ENCODE assay signal across 10 cellular contexts in the genomic region with DNA sequence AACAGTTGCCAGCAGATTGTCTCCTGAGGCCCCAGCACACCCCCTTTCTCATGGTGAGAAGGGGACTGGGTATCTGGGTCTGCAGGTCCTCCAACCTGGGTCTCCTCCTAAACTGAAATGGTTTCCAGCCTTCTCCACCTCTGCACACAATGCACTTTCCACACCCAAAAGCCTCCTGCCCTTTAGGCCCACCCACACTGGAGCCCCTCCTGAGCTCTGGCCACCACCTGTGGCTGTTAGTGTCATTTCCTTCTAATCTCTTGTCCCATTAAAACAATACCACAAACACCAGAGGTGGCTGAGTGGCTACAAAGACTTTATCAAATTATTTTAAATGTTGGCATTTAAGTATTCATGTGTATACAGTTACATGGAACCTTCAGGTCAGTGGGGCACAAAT. TPM values are rescaled to one million over a fixed set of nuclear protein-coding genes. Genes with fewer than 3 reads are reported as not detected.
DNase-seq lines count a peak whose midpoint lies in the region; ATAC-seq and TF ChIP-seq lines count a peak whose summit lies in the region.
"Had no signal": no experiment of that assay in that cellular context is flagged by ENCODE, and none has a peak within 500 bp of the region (broad histone marks: within the 10 kb centered on the region; RNA-seq: fewer than 3 reads in every experiment).

No MANE protein-coding gene starts in this region.

- peak overlapping the region; percentile 89 for H3K27ac ChIP-seq in thymus (ENCODE audit: low read depth)

- H3K4me3 ChIP-seq in adipocyte (ENCODE audit: low read length) (peak overlapping the region; percentile 40), thymus (ENCODE audit: low read length) (peak overlapping the region; percentile 8)

- no peak overlapping the region for H3K4me3 Mint-ChIP-seq in activated T-cell treated with anti-CD3 and anti-CD28 coated beads, Interleukin-2, amount 50 U/mL, for 24 hours
- no peak overlapping the region for H3K4me3 Mint-ChIP-seq in activated T-cell treated with anti-CD3 and anti-CD28 coated beads, Interleukin-2, amount 50 U/mL, for 4 hours
- no peak overlapping the region for H3K4me3 Mint-ChIP-seq in mesothelial cell of epicardium

- peaks cover 20% of the 10 kb centered on the region for H3K4me1 Mint-ChIP-seq in activated T-cell treated with anti-CD3 and anti-CD28 coated beads, Interleukin-2, amount 50 U/mL, for 24 hours (ENCODE audit: low read depth)
- peaks cover 24% of the 10 kb centered on the region for H3K4me1 Mint-ChIP-seq in activated T-cell treated with anti-CD3 and anti-CD28 coated beads, Interleukin-2, amount 50 U/mL, for 4 hours (ENCODE audit: low read depth)
- peaks cover 19% of the 10 kb centered on the region for H3K4me1 Mint-ChIP-seq in mesothelial cell of epicardium

- TF ChIP-seq CTCF in mesothelial cell of epicardium (IDR thresholded peaks at IDR 0.05; ENCODE audit: unreplicated experiment) = no peak

- H3K27me3 ChIP-seq in adipocyte (replicated peaks; ENCODE audit: control insufficient read depth, insufficient read depth, low read length) (no peaks in the 10 kb centered on the region), thymus (ENCODE audit: control insufficient read depth, insufficient read depth) (no peaks in the 10 kb centered on the region)

- H3K9me3 ChIP-seq in adipocyte (ENCODE audit: control insufficient read depth, low read length) = no peaks in the 10 kb centered on the region
- no peaks in the 10 kb centered on the region for H3K9me3 ChIP-seq in thymus (ENCODE audit: control insufficient read depth)

- H3K4me1 ChIP-seq in adipocyte (ENCODE audit: control insufficient read depth, insufficient read depth, low read length) = peaks cover 73% of the 10 kb centered on the region
- H3K4me1 ChIP-seq in thymus (ENCODE audit: control insufficient read depth, insufficient read depth, low read length) = peaks cover 22% of the 10 kb centered on the region

- peak overlapping the region; percentile 85 for H3K27ac Mint-ChIP-seq in activated T-cell treated with anti-CD3 and anti-CD28 coated beads, Interleukin-2, amount 50 U/mL, for 24 hours
- peak overlapping the region; percentile 58 for H3K27ac Mint-ChIP-seq in mesothelial cell of epicardium

- H3K36me3 ChIP-seq in adipocyte (ENCODE audit: control insufficient read depth, insufficient read depth, low read length, severe bottlenecking) = peaks cover 22% of the 10 kb centered on the region
- H3K36me3 ChIP-seq in thymus (ENCODE audit: control insufficient read depth, insufficient read depth) = peaks cover 29% of the 10 kb centered on the region

- ATAC-seq in activated T-cell treated with anti-CD3 and anti-CD28 coated beads, Interleukin-2, amount 50 U/mL, for 4 hours = no peak

- no peaks in the 10 kb centered on the region for H3K27me3 Mint-ChIP-seq in activated T-cell treated with anti-CD3 and anti-CD28 coated beads, Interleukin-2, amount 50 U/mL, for 24 hours
- H3K27me3 Mint-ChIP-seq in activated T-cell treated with anti-CD3 and anti-CD28 coated beads, Interleukin-2, amount 50 U/mL, for 4 hours (ENCODE audit: low read depth) = no peaks in the 10 kb centered on the region
- H3K27me3 Mint-ChIP-seq in mesothelial cell of epicardium (ENCODE audit: low read depth) = no peaks in the 10 kb centered on the region

- DNase-seq in activated T-cell treated with anti-CD3 and anti-CD28 coated beads, Interleukin-2, amount 50 U/mL, for 24 hours = no peak
- no peak for DNase-seq in activated T-cell treated with anti-CD3 and anti-CD28 coated beads, Interleukin-2, amount 50 U/mL, for 4 hours
- no peak for DNase-seq in adipocyte (ENCODE audit: low read depth)
- no peak for DNase-seq in mesothelial cell of epicardium (ENCODE audit: low spot score in 2 of 2, unreplicated experiment in 2 of 2)
- no peak for DNase-seq in NCI-H510A treated with DMSO at 0.1 percent for 48 hours (lab: John Stamatoyannopoulos, UW)
- DNase-seq in ecto neural progenitor cell (ENCODE audit: low spot score) = no peak
- DNase-seq in SKM-1 treated with dmso at 0.1 percent for 144 hours (lab: John Stamatoyannopoulos, UW; ENCODE audit: unreplicated experiment) = no peak
- DNase-seq: retina had no signal

- H3K9me3 Mint-ChIP-seq in activated T-cell treated with anti-CD3 and anti-CD28 coated beads, Interleukin-2, amount 50 U/mL, for 24 hours = no peaks in the 10 kb centered on the region
- H3K9me3 Mint-ChIP-seq in activated T-cell treated with anti-CD3 and anti-CD28 coated beads, Interleukin-2, amount 50 U/mL, for 4 hours = no peaks in the 10 kb centered on the region
- no peaks in the 10 kb centered on the region for H3K9me3 Mint-ChIP-seq in mesothelial cell of epicardium

- H3K9ac ChIP-seq in adipocyte (ENCODE audit: low read length) = peak overlapping the region; percentile 76

- H3K36me3 Mint-ChIP-seq in activated T-cell treated with anti-CD3 and anti-CD28 coated beads, Interleukin-2, amount 50 U/mL, for 24 hours (ENCODE audit: low read depth) = peaks cover 35% of the 10 kb centered on the region
- peaks cover 14% of the 10 kb centered on the region for H3K36me3 Mint-ChIP-seq in activated T-cell treated with anti-CD3 and anti-CD28 coated beads, Interleukin-2, amount 50 U/mL, for 4 hours (ENCODE audit: insufficient read depth)
- H3K36me3 Mint-ChIP-seq in mesothelial cell of epicardium = peaks cover 15% of the 10 kb centered on the region

RNA-seq across cellular contexts. Expression of gene GPR3, which starts 11.5 kb away (rescaled TPM):
- total RNA-seq in activated T-cell treated with anti-CD3 and anti-CD28 coated beads, Interleukin-2, amount 50 U/mL, for 4 hours = 1 to 10 TPM; 2.7 to 4.9 (median 3.4) TPM
- 1.7 to 2.3 TPM (median 1.7 TPM) in 3 replicates for total RNA-seq in mesothelial cell of epicardium
- 0.37 TPM for polyA plus RNA-seq in thymus

RNA-seq across cellular contexts. Expression of gene CD164L2, which starts 20.8 kb away (rescaled TPM):
- not detected for total RNA-seq in activated T-cell treated with anti-CD3 and anti-CD28 coated beads, Interleukin-2, amount 50 U/mL, for 4 hours
- 0.45 to 1.3 TPM (median 0.61 TPM) in 3 replicates for total RNA-seq in mesothelial cell of epicardium
- 2.4 TPM for polyA plus RNA-seq in thymus
- total RNA-seq: aorta had no signal
- polyA plus RNA-seq: aorta had no signal

RNA-seq across cellular contexts. Expression of gene FCN3, which starts 29.3 kb away (rescaled TPM):
- under 1 TPM in 2 of 3 donors, not detected in 1; 0.33 to 0.34 TPM for total RNA-seq in activated T-cell treated with anti-CD3 and anti-CD28 coated beads, Interleukin-2, amount 50 U/mL, for 4 hours
- 0.22 to 0.24 TPM in 2 of 3 replicates, not detected in the other for total RNA-seq in mesothelial cell of epicardium
- polyA plus RNA-seq in thymus = 10.7 TPM

RNA-seq across cellular contexts. Expression of gene MAP3K6, which starts 37.2 kb away (rescaled TPM):
- 1 to 10 TPM; 3.1 to 4.8 (median 3.5) TPM for total RNA-seq in activated T-cell treated with anti-CD3 and anti-CD28 coated beads, Interleukin-2, amount 50 U/mL, for 4 hours
- total RNA-seq in mesothelial cell of epicardium = 10.3 to 13.7 TPM (median 11.8 TPM) in 3 replicates
- polyA plus RNA-seq in thymus = 45.0 TPM
